ENCODE assay signal across 2 cellular contexts in the genomic region with DNA sequence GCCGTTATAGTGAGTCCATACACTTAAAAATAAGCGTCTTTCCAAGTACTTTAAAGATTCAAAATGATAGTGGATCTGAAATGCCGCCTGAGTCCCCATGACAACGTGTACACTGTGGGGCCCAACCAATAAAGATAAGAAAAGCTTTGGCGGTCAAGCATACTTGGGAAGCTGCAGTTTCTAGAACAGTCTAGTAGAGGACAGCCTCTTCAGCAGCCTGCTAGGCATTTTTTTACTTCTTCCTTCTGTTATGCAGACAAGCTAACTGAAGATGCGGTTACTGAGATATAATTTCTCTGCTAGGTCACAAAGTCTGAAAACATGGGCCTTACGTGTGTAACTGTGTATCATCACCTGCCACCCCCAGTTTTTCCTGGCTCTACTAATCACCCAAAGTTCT.
TF ChIP-seq lines count a peak whose summit lies in the region.

No MANE protein-coding gene starts in this region.

TF ChIP-seq in IMR-90, 13 proteins besides CTCF, POLR2A, EP300 and RAD21 (continued from another document):
- TF ChIP-seq, protein P1, sequence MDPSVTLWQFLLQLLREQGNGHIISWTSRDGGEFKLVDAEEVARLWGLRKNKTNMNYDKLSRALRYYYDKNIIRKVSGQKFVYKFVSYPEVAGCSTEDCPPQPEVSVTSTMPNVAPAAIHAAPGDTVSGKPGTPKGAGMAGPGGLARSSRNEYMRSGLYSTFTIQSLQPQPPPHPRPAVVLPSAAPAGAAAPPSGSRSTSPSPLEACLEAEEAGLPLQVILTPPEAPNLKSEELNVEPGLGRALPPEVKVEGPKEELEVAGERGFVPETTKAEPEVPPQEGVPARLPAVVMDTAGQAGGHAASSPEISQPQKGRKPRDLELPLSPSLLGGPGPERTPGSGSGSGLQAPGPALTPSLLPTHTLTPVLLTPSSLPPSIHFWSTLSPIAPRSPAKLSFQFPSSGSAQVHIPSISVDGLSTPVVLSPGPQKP (IDR thresholded peaks at IDR 0.05; ENCODE audit: borderline replicate concordance, low read depth, low read length), result no peak
- TF ChIP-seq SMC3 (IDR thresholded peaks at IDR 0.05; ENCODE audit: low read depth, low read length) (no peak), NFE2L2 (IDR thresholded peaks at IDR 0.05; ENCODE audit: low read depth, low read length) (no peak), MAZ (IDR thresholded peaks at IDR 0.05; ENCODE audit: borderline replicate concordance, low read depth, low read length) (no peak), MAFK (IDR thresholded peaks at IDR 0.05; ENCODE audit: low read depth, low read length) (no peak)
- TF ChIP-seq, protein P2, sequence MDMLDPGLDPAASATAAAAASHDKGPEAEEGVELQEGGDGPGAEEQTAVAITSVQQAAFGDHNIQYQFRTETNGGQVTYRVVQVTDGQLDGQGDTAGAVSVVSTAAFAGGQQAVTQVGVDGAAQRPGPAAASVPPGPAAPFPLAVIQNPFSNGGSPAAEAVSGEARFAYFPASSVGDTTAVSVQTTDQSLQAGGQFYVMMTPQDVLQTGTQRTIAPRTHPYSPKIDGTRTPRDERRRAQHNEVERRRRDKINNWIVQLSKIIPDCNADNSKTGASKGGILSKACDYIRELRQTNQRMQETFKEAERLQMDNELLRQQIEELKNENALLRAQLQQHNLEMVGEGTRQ (IDR thresholded peaks at IDR 0.05; ENCODE audit: low read depth, low read length), result no peak

TF ChIP-seq in liver, 16 proteins besides CTCF, POLR2A, EP300 and RAD21 (continued from another document):
- TF ChIP-seq, protein P3, sequence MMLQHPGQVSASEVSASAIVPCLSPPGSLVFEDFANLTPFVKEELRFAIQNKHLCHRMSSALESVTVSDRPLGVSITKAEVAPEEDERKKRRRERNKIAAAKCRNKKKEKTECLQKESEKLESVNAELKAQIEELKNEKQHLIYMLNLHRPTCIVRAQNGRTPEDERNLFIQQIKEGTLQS (IDR thresholded peaks at IDR 0.05), result no peak
- TF ChIP-seq FOXA1 (IDR thresholded peaks at IDR 0.05), result no peak
- TF ChIP-seq, protein P4, sequence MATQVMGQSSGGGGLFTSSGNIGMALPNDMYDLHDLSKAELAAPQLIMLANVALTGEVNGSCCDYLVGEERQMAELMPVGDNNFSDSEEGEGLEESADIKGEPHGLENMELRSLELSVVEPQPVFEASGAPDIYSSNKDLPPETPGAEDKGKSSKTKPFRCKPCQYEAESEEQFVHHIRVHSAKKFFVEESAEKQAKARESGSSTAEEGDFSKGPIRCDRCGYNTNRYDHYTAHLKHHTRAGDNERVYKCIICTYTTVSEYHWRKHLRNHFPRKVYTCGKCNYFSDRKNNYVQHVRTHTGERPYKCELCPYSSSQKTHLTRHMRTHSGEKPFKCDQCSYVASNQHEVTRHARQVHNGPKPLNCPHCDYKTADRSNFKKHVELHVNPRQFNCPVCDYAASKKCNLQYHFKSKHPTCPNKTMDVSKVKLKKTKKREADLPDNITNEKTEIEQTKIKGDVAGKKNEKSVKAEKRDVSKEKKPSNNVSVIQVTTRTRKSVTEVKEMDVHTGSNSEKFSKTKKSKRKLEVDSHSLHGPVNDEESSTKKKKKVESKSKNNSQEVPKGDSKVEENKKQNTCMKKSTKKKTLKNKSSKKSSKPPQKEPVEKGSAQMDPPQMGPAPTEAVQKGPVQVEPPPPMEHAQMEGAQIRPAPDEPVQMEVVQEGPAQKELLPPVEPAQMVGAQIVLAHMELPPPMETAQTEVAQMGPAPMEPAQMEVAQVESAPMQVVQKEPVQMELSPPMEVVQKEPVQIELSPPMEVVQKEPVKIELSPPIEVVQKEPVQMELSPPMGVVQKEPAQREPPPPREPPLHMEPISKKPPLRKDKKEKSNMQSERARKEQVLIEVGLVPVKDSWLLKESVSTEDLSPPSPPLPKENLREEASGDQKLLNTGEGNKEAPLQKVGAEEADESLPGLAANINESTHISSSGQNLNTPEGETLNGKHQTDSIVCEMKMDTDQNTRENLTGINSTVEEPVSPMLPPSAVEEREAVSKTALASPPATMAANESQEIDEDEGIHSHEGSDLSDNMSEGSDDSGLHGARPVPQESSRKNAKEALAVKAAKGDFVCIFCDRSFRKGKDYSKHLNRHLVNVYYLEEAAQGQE (IDR thresholded peaks at IDR 0.05), result no peak
- no peak for TF ChIP-seq EGR1 (IDR thresholded peaks at IDR 0.05; ENCODE audit: low read depth in 2 of 2)
- TF ChIP-seq NR2F2 (IDR thresholded peaks at IDR 0.05), result no peak
- TF ChIP-seq, protein P5, sequence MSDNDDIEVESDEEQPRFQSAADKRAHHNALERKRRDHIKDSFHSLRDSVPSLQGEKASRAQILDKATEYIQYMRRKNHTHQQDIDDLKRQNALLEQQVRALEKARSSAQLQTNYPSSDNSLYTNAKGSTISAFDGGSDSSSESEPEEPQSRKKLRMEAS (IDR thresholded peaks at IDR 0.05), result no peak
- TF ChIP-seq, protein P6, sequence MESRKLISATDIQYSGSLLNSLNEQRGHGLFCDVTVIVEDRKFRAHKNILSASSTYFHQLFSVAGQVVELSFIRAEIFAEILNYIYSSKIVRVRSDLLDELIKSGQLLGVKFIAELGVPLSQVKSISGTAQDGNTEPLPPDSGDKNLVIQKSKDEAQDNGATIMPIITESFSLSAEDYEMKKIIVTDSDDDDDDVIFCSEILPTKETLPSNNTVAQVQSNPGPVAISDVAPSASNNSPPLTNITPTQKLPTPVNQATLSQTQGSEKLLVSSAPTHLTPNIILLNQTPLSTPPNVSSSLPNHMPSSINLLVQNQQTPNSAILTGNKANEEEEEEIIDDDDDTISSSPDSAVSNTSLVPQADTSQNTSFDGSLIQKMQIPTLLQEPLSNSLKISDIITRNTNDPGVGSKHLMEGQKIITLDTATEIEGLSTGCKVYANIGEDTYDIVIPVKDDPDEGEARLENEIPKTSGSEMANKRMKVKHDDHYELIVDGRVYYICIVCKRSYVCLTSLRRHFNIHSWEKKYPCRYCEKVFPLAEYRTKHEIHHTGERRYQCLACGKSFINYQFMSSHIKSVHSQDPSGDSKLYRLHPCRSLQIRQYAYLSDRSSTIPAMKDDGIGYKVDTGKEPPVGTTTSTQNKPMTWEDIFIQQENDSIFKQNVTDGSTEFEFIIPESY (IDR thresholded peaks at IDR 0.05), result no peak
